ENCODE assay signal across 8 cellular contexts in genomic region chr11:115324569-115325432, GRCh38.
DNase-seq lines count a peak whose midpoint lies in the region; ATAC-seq and TF ChIP-seq lines count a peak whose summit lies in the region.

No MANE protein-coding gene starts in this region.

- 45% methylated on average over 12 of the region's 12 CpGs for WGBS in suprapubic skin

- no peaks in the 10 kb centered on the region for H3K4me1 ChIP-seq in OCI-LY7 (ENCODE audit: insufficient read depth, low read length, poor library complexity, severe bottlenecking)
- H3K4me1 ChIP-seq in suprapubic skin: peaks cover 7% of the 10 kb centered on the region

- no peak for TF ChIP-seq POLR2A in suprapubic skin (IDR thresholded peaks at IDR 0.05)
- no peak for TF ChIP-seq POLR2A in GM18505 (IDR thresholded peaks at IDR 0.05; ENCODE audit: borderline replicate concordance, extremely low read depth, insufficient read depth, insufficient read length)

- H3K36me3 ChIP-seq in OCI-LY7 (ENCODE audit: insufficient read depth, low read length) (no peaks in the 10 kb centered on the region; the same call in 1 of the 2 replicates), suprapubic skin (no peaks in the 10 kb centered on the region)

- intact Hi-C loops in OCI-LY7 (cut with micrococcal nuclease; ENCODE audit: unreplicated experiment): loop anchor here (1.0 to 10.0 kb wide), 4 partner anchors 152 to 900 kb away; no protein-coding TSS in a partner anchor

- DNase-seq in DMS79 (lab: John Stamatoyannopoulos, UW): peak; percentile 97
- DNase-seq in Kasumi-1 (lab: John Stamatoyannopoulos, UW): peak; percentile 46 to 70
- DNase-seq in OCI-LY7 (ENCODE audit: low spot score): peak; percentile 79
- DNase-seq in central memory CD8-positive, alpha-beta T cell (ENCODE audit: low spot score in 2 of 2): peak in 1 of 2 donors; percentile 14
- DNase-seq in kidney glomerular epithelial cell (lab: John Stamatoyannopoulos, UW): peak; percentile 80
- DNase-seq in suprapubic skin (ENCODE audit: low spot score in 2 of 2): no peak

- H3K9me2 ChIP-seq in OCI-LY7 (ENCODE audit: insufficient read depth, low read length): no peaks in the 10 kb centered on the region

- 0 out of 2 replicates have a peak, but pooled peaks cover 4% of the 10 kb centered on the region for H4K20me1 ChIP-seq in OCI-LY7 (ENCODE audit: insufficient read depth, low read length)

- POLR2A ChIA-PET in OCI-LY7 (lab: Charles Lee): interaction anchor here (0.6 to 0.7 kb wide), 2 partner anchors 66 to 100 kb away, joined by 3 to 7 read pairs; no protein-coding TSS in a partner anchor

- H3K4me3 Mint-ChIP-seq in central memory CD8-positive, alpha-beta T cell: no peak overlapping the region

- no peaks in the 10 kb centered on the region for H3K9me3 ChIP-seq in OCI-LY7 (ENCODE audit: low read length)
- no peaks in the 10 kb centered on the region for H3K9me3 ChIP-seq in suprapubic skin

- no peaks in the 10 kb centered on the region for H3K27me3 Mint-ChIP-seq in central memory CD8-positive, alpha-beta T cell

- H3K27ac ChIP-seq in OCI-LY7 (ENCODE audit: low read depth, low read length, poor library complexity, severe bottlenecking): no peak overlapping the region
- H3K27ac ChIP-seq in suprapubic skin: no peak overlapping the region

- H3K27ac Mint-ChIP-seq in central memory CD8-positive, alpha-beta T cell (ENCODE audit: low read depth): no peak overlapping the region

- no peak overlapping the region for H3K4me2 ChIP-seq in OCI-LY7 (ENCODE audit: low read length)

- CTCF ChIA-PET in OCI-LY7 (lab: Charles Lee; ENCODE audit: unreplicated experiment): interaction anchor here (0.6 to 1.3 kb wide), 3 partner anchors 11 to 289 kb away, joined by 3 to 4 read pairs (median 3); no protein-coding TSS in a partner anchor

- BruUV-seq in OCI-LY7 (replicated peaks; lab: Mats Ljungman, UMichigan): no TSS peak

- H3K9me3 Mint-ChIP-seq in central memory CD8-positive, alpha-beta T cell: no peaks in the 10 kb centered on the region

- H3K4me1 Mint-ChIP-seq in central memory CD8-positive, alpha-beta T cell: peaks cover 9% of the 10 kb centered on the region

- no peaks in the 10 kb centered on the region for H3K79me2 ChIP-seq in OCI-LY7 (ENCODE audit: insufficient read depth, low read depth, low read length)

- peak; percentile 92 for TF ChIP-seq CTCF in OCI-LY7 (conservative IDR thresholded peaks at IDR 0.05; ENCODE audit: low read length)
- peak; percentile 58 to 69 for TF ChIP-seq CTCF in suprapubic skin (IDR thresholded peaks at IDR 0.05)

- H3K27me3 ChIP-seq in suprapubic skin: no peaks in the 10 kb centered on the region

- no peaks in the 10 kb centered on the region for H3K36me3 Mint-ChIP-seq in central memory CD8-positive, alpha-beta T cell (ENCODE audit: insufficient read depth)

- ATAC-seq in GM21367 (IDR thresholded peaks at IDR 0.05; ENCODE audit: unreplicated experiment) (peak; percentile 78), GM18505 (IDR thresholded peaks at IDR 0.05; ENCODE audit: unreplicated experiment) (no peak)
- ATAC-seq in central memory CD8-positive, alpha-beta T cell (replicated peaks; ENCODE audit: extremely low read depth, poor library complexity, severe bottlenecking): peak; percentile 83

- no peak for TF ChIP-seq EP300 in suprapubic skin (IDR thresholded peaks at IDR 0.05)

- H2AFZ ChIP-seq in OCI-LY7 (ENCODE audit: low read length): no peak overlapping the region

- H3K4me3 ChIP-seq in OCI-LY7 (ENCODE audit: low read depth, low read length, poor library complexity, severe bottlenecking) (no peak overlapping the region), suprapubic skin (no peak overlapping the region)

Comparison
In these comparisons a context has a peak if more than half of its experiments do, and no peak if none do; other contexts are left out.
1. DNase-seq: peak in DMS79 (single experiment), Kasumi-1 (2 of 2), OCI-LY7 (single experiment) and kidney glomerular epithelial cell (single experiment); none in suprapubic skin (0 of 2).